In the genomic region with DNA sequence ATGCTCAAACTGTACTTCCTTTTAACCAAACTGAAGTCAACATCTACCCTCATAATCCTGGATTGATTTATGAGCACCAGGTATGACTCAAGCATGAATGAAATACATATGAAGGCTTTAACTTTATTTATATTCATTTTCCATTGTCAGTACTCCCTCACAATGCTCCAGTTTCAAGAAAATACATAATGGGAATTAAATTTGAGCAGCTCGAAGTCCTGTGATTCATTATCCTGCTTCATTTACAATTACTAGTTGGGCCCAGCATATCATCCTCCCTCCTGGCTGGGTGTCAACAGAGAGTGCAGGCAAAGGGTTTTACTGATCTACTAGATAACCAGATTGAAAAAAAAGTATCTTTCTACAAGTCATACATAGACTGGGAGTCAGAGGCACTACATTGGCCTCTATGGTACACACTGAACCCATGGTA, we compare ENCODE assay signal across 10 cellular contexts. TPM values are rescaled to one million over a fixed set of nuclear protein-coding genes. Genes with fewer than 3 reads are reported as not detected.
A peak's percentile ranks its signal among the peaks of the same experiment; 100 is the strongest.
DNase-seq lines count a peak whose midpoint lies in the region; ATAC-seq and TF ChIP-seq lines count a peak whose summit lies in the region.
"Had no signal": no experiment of that assay in that cellular context is flagged by ENCODE, and none has a peak within 500 bp of the region (broad histone marks: within the 10 kb centered on the region; RNA-seq: fewer than 3 reads in every experiment).

No MANE protein-coding gene starts in this region.

- H3K27ac ChIP-seq in CD4-positive, alpha-beta memory T cell (ENCODE audit: low read depth, low read length), result peak overlapping the region; percentile 69
- H3K27ac ChIP-seq in Peyer's patch (peak overlapping the region; percentile 23 to 70 (median 54)), prostate gland (peak overlapping the region; percentile 11 to 47)
- H3K27ac ChIP-seq: SK-N-MC had no signal

- no peaks in the 10 kb centered on the region for H3K27me3 Mint-ChIP-seq in CD4-positive, alpha-beta memory T cell
- H3K27me3 Mint-ChIP-seq in effector memory CD8-positive, alpha-beta T cell, result no peaks in the 10 kb centered on the region

- H3K4me1 ChIP-seq in CD4-positive, alpha-beta memory T cell (ENCODE audit: insufficient read depth, low read length), result peaks cover 96% of the 10 kb centered on the region
- peaks cover 0 to 67% (median 6%) of the 10 kb centered on the region in 4 donors for H3K4me1 ChIP-seq in Peyer's patch
- H3K4me1 ChIP-seq in prostate gland (replicated peaks), result no peaks in the 10 kb centered on the region

- DNase-seq in CD4-positive, alpha-beta memory T cell, result no peak
- DNase-seq in Peyer's patch (peak in 2 of 3 donors; percentile 4 to 47), prostate gland (ENCODE audit: low spot score) (no peak), AG08396 (ENCODE audit: low spot score) (no peak), T1000 (lab: John Stamatoyannopoulos, UW) (no peak), COLO829 (ENCODE audit: low spot score) (no peak)
- DNase-seq in effector memory CD8-positive, alpha-beta T cell, result no peak
- DNase-seq: NCI-H1417 had no signal

- peak overlapping the region; percentile 90 to 100 (median 99) for H3K27ac Mint-ChIP-seq in CD4-positive, alpha-beta memory T cell
- peak overlapping the region; percentile 99 to 100 for H3K27ac Mint-ChIP-seq in effector memory CD8-positive, alpha-beta T cell

- ATAC-seq in effector memory CD8-positive, alpha-beta T cell (replicated peaks), result no peak
- no peak for ATAC-seq in HG03108 (IDR thresholded peaks at IDR 0.05; ENCODE audit: unreplicated experiment)

- TF ChIP-seq POLR2A in Peyer's patch (IDR thresholded peaks at IDR 0.05), result no peak
- TF ChIP-seq POLR2A in prostate gland (IDR thresholded peaks at IDR 0.05), result no peak

- H3K27me3 ChIP-seq in CD4-positive, alpha-beta memory T cell (ENCODE audit: insufficient read depth, low read length), result no peaks in the 10 kb centered on the region
- H3K27me3 ChIP-seq in Peyer's patch (no peaks in the 10 kb centered on the region), prostate gland (replicated peaks; ENCODE audit: insufficient read depth) (no peaks in the 10 kb centered on the region)

- H3K4me1 Mint-ChIP-seq in CD4-positive, alpha-beta memory T cell, result peaks cover 48 to 84% (median 65%) of the 10 kb centered on the region in 4 donors
- H3K4me1 Mint-ChIP-seq in effector memory CD8-positive, alpha-beta T cell (ENCODE audit: low read depth in 2 of 2), result peaks cover 47 to 66% of the 10 kb centered on the region in 2 donors

- POLR2A ChIA-PET in CD4-positive, alpha-beta memory T cell (lab: Charles Lee; ENCODE audit: partially characterized antibody), result interaction anchor here (0.7 to 5.7 kb wide), 5 partner anchors 9 to 67 kb away, joined by 4 to 51 read pairs (median 6); no protein-coding TSS in a partner anchor

- H3K36me3 ChIP-seq in CD4-positive, alpha-beta memory T cell (ENCODE audit: insufficient read depth, low read length), result peaks cover 49% of the 10 kb centered on the region
- H3K36me3 ChIP-seq in Peyer's patch (peaks cover 0 to 43% (median 0%) of the 10 kb centered on the region in 3 donors), prostate gland (no peaks in the 10 kb centered on the region)

- peak overlapping the region in 1 of 2 donors; percentile 26 for H3K4me3 ChIP-seq in CD4-positive, alpha-beta memory T cell (ENCODE audit: low read length in 2 of 2)
- H3K4me3 ChIP-seq in Peyer's patch, result no peak overlapping the region
- H3K4me3 ChIP-seq in prostate gland, result no peak overlapping the region
- H3K4me3 ChIP-seq: SK-N-MC had no signal

- 4% methylated on average over 1 of the region's 1 CpG for WGBS in prostate gland

- peaks cover 66 to 80% of the 10 kb centered on the region in 2 donors for H3K36me3 Mint-ChIP-seq in CD4-positive, alpha-beta memory T cell
- peaks cover 86% of the 10 kb centered on the region for H3K36me3 Mint-ChIP-seq in effector memory CD8-positive, alpha-beta T cell (ENCODE audit: insufficient read depth)

- CTCF ChIA-PET in CD4-positive, alpha-beta memory T cell (lab: Charles Lee; ENCODE audit: partially characterized antibody), result interaction anchor here (2.4 kb wide), 1 partner anchor 19 kb away, joined by 6 read pairs; no protein-coding TSS in a partner anchor

- H3K9me3 ChIP-seq in CD4-positive, alpha-beta memory T cell (ENCODE audit: control insufficient read depth in 1 of 2, low read length in 2 of 2), result no peaks in the 10 kb centered on the region
- H3K9me3 ChIP-seq in Peyer's patch, result no peaks in the 10 kb centered on the region
- H3K9me3 ChIP-seq in prostate gland, result no peaks in the 10 kb centered on the region

- TF ChIP-seq CTCF in Peyer's patch (IDR thresholded peaks at IDR 0.05), result no peak
- no peak for TF ChIP-seq CTCF in prostate gland (IDR thresholded peaks at IDR 0.05)

- intact Hi-C loops in CD4-positive, alpha-beta memory T cell (cut with micrococcal nuclease), result loop anchor here (2.0 kb wide), 1 partner anchor 17 kb away; no protein-coding TSS in a partner anchor
- intact Hi-C loops in prostate gland (cut with DNase I), result no loop called here

- H3K4me3 Mint-ChIP-seq in CD4-positive, alpha-beta memory T cell, result peak overlapping the region; percentile 67 to 90 (median 72)
- H3K4me3 Mint-ChIP-seq in effector memory CD8-positive, alpha-beta T cell, result peak overlapping the region; percentile 0 to 62

- no peaks in the 10 kb centered on the region for H3K9me3 Mint-ChIP-seq in CD4-positive, alpha-beta memory T cell
- no peaks in the 10 kb centered on the region for H3K9me3 Mint-ChIP-seq in effector memory CD8-positive, alpha-beta T cell

RNA-seq across cellular contexts. Expression of gene SAMHD1, which starts 10.1 kb away (rescaled TPM):
- total RNA-seq in CD4-positive, alpha-beta memory T cell, result 100 to 1,000 TPM; 216 to 223 TPM
- 100 to 1,000 TPM; 291 to 332 TPM for polyA plus RNA-seq in CD4-positive, alpha-beta memory T cell
- total RNA-seq in Peyer's patch, result 100 to 1,000 TPM in 1 of 4 donors, 10 to 100 TPM in 3; 26.4 to 195 (median 77.5) TPM
- 10 to 100 TPM; 24.9 to 72.2 TPM for total RNA-seq in prostate gland

Comparison
In these comparisons a context has a peak if more than half of its experiments do, and no peak if none do; other contexts are left out.
1. DNase-seq: peak in Peyer's patch (2 of 3); none in CD4-positive, alpha-beta memory T cell (0 of 5), effector memory CD8-positive, alpha-beta T cell (0 of 3), prostate gland (single experiment), AG08396 (single experiment), T1000 (single experiment) and COLO829 (single experiment).
2. Peak in every context shown above with its lines, with median percentiles within 50 percentile points of each other: H3K27ac ChIP-seq.